Comparison of ENCODE assay signal across 10 cellular contexts in genomic region chr16:75240633-75241032, GRCh38. TPM values are rescaled to one million over a fixed set of nuclear protein-coding genes. Genes with fewer than 3 reads are reported as not detected.
"Had no signal": no experiment of that assay in that cellular context is flagged by ENCODE, and none has a peak within 500 bp of the region (broad histone marks: within the 10 kb centered on the region; RNA-seq: fewer than 3 reads in every experiment).

No MANE protein-coding gene starts in this region.

RNA-seq across cellular contexts. Expression of gene BCAR1, which starts 10.8 kb away (rescaled TPM):
- total RNA-seq: naive thymus-derived CD4-positive, alpha-beta T cell had no signal
- polyA plus RNA-seq: naive thymus-derived CD4-positive, alpha-beta T cell had no signal

RNA-seq across cellular contexts. Expression of gene CTRB1, which starts 21.8 kb away (rescaled TPM):
- total RNA-seq: activated CD4-positive, alpha-beta T cell treated with anti-CD3 and anti-CD28 coated beads, Interleukin-2, amount 10 ng/mL, durations not matched to agents 7 days and 5 days; activated naive CD4-positive, alpha-beta T cell treated with anti-CD3 and anti-CD28 coated beads, Interleukin-2, amount 50 U/mL, for 72 hours; activated T-cell treated with anti-CD3 and anti-CD28 coated beads, Interleukin-2, amount 50 U/mL, for 72 hours; foreskin keratinocyte; mammary epithelial cell; naive thymus-derived CD4-positive, alpha-beta T cell; occipital lobe; SK-MEL-5; stomach had no signal
- polyA plus RNA-seq: foreskin keratinocyte; mammary epithelial cell; naive thymus-derived CD4-positive, alpha-beta T cell had no signal

RNA-seq across cellular contexts. Expression of gene CTRB2, which starts 33.7 kb away (rescaled TPM):
- total RNA-seq: activated CD4-positive, alpha-beta T cell treated with anti-CD3 and anti-CD28 coated beads, Interleukin-2, amount 10 ng/mL, durations not matched to agents 7 days and 5 days; activated naive CD4-positive, alpha-beta T cell treated with anti-CD3 and anti-CD28 coated beads, Interleukin-2, amount 50 U/mL, for 72 hours; activated T-cell treated with anti-CD3 and anti-CD28 coated beads, Interleukin-2, amount 50 U/mL, for 72 hours; foreskin keratinocyte; mammary epithelial cell; mucosa of descending colon; naive thymus-derived CD4-positive, alpha-beta T cell; occipital lobe; SK-MEL-5; stomach had no signal
- polyA plus RNA-seq: foreskin keratinocyte; mammary epithelial cell; naive thymus-derived CD4-positive, alpha-beta T cell had no signal
